Comparison of ENCODE assay signal across 36 cellular contexts in the genomic region with DNA sequence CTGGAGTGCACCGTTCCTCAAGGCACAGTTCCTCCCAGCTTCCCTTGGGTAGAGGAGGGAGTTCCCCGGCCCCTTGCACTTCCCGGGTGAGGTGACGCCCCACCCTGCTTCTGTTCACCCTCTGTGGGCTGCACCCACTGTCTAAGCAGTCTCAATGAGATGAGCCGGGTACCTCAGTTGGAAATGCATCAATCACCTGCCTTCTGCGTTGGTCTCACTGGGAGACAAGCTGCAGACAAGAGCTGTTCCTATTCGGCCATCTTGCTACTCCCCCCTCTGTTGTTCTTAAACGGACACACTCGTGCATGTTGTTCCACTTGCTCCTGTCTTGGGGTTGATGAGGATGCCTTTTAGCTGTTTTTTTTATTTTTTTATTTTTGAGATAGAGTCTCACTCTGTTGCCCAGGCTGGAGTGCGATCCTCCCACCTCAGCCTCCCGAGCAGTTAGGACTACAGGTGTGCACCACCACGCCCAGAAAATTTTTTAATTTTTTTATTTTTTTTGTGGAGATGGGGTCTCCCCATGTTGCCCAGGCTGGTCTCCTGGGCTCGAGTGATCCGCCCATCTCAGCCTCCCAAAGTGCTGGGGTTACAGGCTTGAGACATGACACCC.
"Had no signal": no experiment of that assay in that cellular context is flagged by ENCODE, and none has a peak within 500 bp of the region (broad histone marks: within the 10 kb centered on the region; RNA-seq: fewer than 3 reads in every experiment).

No MANE protein-coding gene starts in this region.

- ATAC-seq: activated CD4-positive, alpha-beta T cell treated with anti-CD3 and anti-CD28 coated beads for 36 hours; activated CD4-positive, CD25-positive, alpha-beta regulatory T cell treated with anti-CD3 and anti-CD28 coated beads, Interleukin-2, amount 50 U/mL, for 24 hours; activated CD8-positive, alpha-beta memory T cell treated with anti-CD3 and anti-CD28 coated beads, Interleukin-2, amount 10 ng/mL, durations not matched to agents 7 days and 5 days; activated CD8-positive, alpha-beta T cell treated with anti-CD3 and anti-CD28 coated beads, Interleukin-2, amount 10 ng/mL, durations not matched to agents 7 days and 5 days; activated naive CD4-positive, alpha-beta T cell treated with anti-CD3 and anti-CD28 coated beads, Interleukin-2, amount 50 U/mL, for 72 hours; activated T-cell treated with anti-CD3 and anti-CD28 coated beads, Interleukin-2, amount 50 U/mL, for 4 hours; activated T-cell treated with anti-CD3 and anti-CD28 coated beads, Interleukin-2, amount 50 U/mL, for 72 hours; activated T-helper 17 cell treated with anti-CD3 and anti-CD28 coated beads, Interleukin-2, amount 50 U/mL, for 72 hours; body of pancreas had no signal

- H3K27me3 ChIP-seq: adrenal gland, body of pancreas, brain microvascular endothelial cell, breast epithelium had no signal

- H3K4me3 Mint-ChIP-seq: activated CD4-positive, alpha-beta memory T cell treated with anti-CD3 and anti-CD28 coated beads, Interleukin-2, amount 10 ng/mL, durations not matched to agents 7 days and 5 days; activated CD4-positive, alpha-beta T cell treated with anti-CD3 and anti-CD28 coated beads for 36 hours; activated CD4-positive, alpha-beta T cell treated with anti-CD3 and anti-CD28 coated beads, Interleukin-2, amount 10 ng/mL, durations not matched to agents 7 days and 5 days; activated CD8-positive, alpha-beta memory T cell treated with anti-CD3 and anti-CD28 coated beads, Interleukin-2, amount 10 ng/mL, durations not matched to agents 7 days and 5 days; activated CD8-positive, alpha-beta T cell treated with anti-CD3 and anti-CD28 coated beads, Interleukin-2, amount 10 ng/mL, durations not matched to agents 7 days and 5 days; activated naive CD8-positive, alpha-beta T cell treated with anti-CD3 and anti-CD28 coated beads for 36 hours; activated T-cell treated with anti-CD3 and anti-CD28 coated beads, Interleukin-2, amount 50 U/mL, for 4 hours; activated T-cell treated with anti-CD3 and anti-CD28 coated beads, Interleukin-2, amount 50 U/mL, for 72 hours; activated T-helper 1 cell treated with anti-CD3 and anti-CD28 coated beads, Interleukin-12 subunit alpha, Interleukin-12 subunit beta, Interleukin-2, Interleukin-4 antibody, amounts not matched to agents 30 ng/mL and 10 ng/mL and 1 ng/mL, durations not matched to agents 14 hours and 24 hours and 36 hours; activated T-helper 17 cell treated with anti-CD3 and anti-CD28 coated beads, Interleukin-2, amount 50 U/mL, for 72 hours; T-helper 1 cell treated with Interleukin-12 subunit alpha and Interleukin-12 subunit beta and Interleukin-4 antibody, amounts not matched to agents 30 μg/mL and 1 μg/mL, for 36 hours; T-helper 2 cell treated with Interferon-gamma antibody and Interleukin-4, amounts not matched to agents 5 μg/mL and 100 μg/mL, for 36 hours had no signal

- H3K4me3 ChIP-seq: adrenal gland, body of pancreas, breast epithelium had no signal

- H3K9me3 Mint-ChIP-seq: activated T-helper 17 cell treated with anti-CD3 and anti-CD28 coated beads, Interleukin-2, amount 50 U/mL, for 72 hours had no signal

- H3K9me3 ChIP-seq: adrenal gland, body of pancreas, breast epithelium had no signal

- H3K36me3 ChIP-seq: adrenal gland, brain microvascular endothelial cell, breast epithelium had no signal

- DNase-seq: activated CD4-positive, alpha-beta memory T cell treated with anti-CD3 and anti-CD28 coated beads, Interleukin-2, amount 10 ng/mL, durations not matched to agents 7 days and 5 days; activated CD4-positive, alpha-beta T cell treated with anti-CD3 and anti-CD28 coated beads for 1 hour; activated CD4-positive, alpha-beta T cell treated with anti-CD3 and anti-CD28 coated beads for 36 hours; activated CD4-positive, alpha-beta T cell treated with anti-CD3 and anti-CD28 coated beads for 48 hours; activated CD4-positive, alpha-beta T cell treated with anti-CD3 and anti-CD28 coated beads, Interleukin-2, amount 10 ng/mL, durations not matched to agents 7 days and 5 days; activated CD4-positive, alpha-beta T cell treated with anti-CD3 and anti-CD28 coated beads, Interleukin-2, amount 50 U/mL, for 48 hours; activated CD4-positive, CD25-positive, alpha-beta regulatory T cell; activated CD8-positive, alpha-beta memory T cell treated with anti-CD3 and anti-CD28 coated beads for 24 hours; activated CD8-positive, alpha-beta memory T cell treated with anti-CD3 and anti-CD28 coated beads, Interleukin-2, amount 10 ng/mL, durations not matched to agents 7 days and 5 days; activated CD8-positive, alpha-beta memory T cell treated with anti-CD3 and anti-CD28 coated beads, Interleukin-2, amount 50 U/mL, for 48 hours; activated CD8-positive, alpha-beta T cell treated with anti-CD3 and anti-CD28 coated beads, Interleukin-2, amount 10 ng/mL, durations not matched to agents 7 days and 5 days; activated effector memory CD4-positive, alpha-beta T cell treated with anti-CD3 and anti-CD28 coated beads, Interleukin-2, amount 50 U/mL, for 16 hours; activated gamma-delta T cell treated with Interleukin-2 at 50 U/mL for 16 hours; activated naive CD4-positive, alpha-beta T cell; activated naive CD4-positive, alpha-beta T cell treated with anti-CD3 and anti-CD28 coated beads, Interleukin-2, amount 50 U/mL, for 16 hours; activated naive CD8-positive, alpha-beta T cell treated with anti-CD3 and anti-CD28 coated beads for 36 hours; activated T-cell treated with anti-CD3 and anti-CD28 coated beads, Interleukin-2, amount 50 U/mL, for 1 hour; activated T-cell treated with anti-CD3 and anti-CD28 coated beads, Interleukin-2, amount 50 U/mL, for 4 hours; activated T-cell treated with anti-CD3 and anti-CD28 coated beads, Interleukin-2, amount 50 U/mL, for 72 hours; amniotic stem cell; aorta; body of pancreas; brain microvascular endothelial cell; central memory CD4-positive, alpha-beta T cell; T-helper 1 cell; T-helper 2 cell; T-helper 9 cell had no signal

- H3K36me3 Mint-ChIP-seq: activated naive CD8-positive, alpha-beta T cell treated with anti-CD3 and anti-CD28 coated beads for 36 hours had no signal

- H3K27ac Mint-ChIP-seq: activated CD4-positive, alpha-beta memory T cell treated with anti-CD3 and anti-CD28 coated beads, Interleukin-2, amount 10 ng/mL, durations not matched to agents 7 days and 5 days; activated CD4-positive, alpha-beta T cell treated with anti-CD3 and anti-CD28 coated beads for 36 hours; activated CD4-positive, alpha-beta T cell treated with anti-CD3 and anti-CD28 coated beads, Interleukin-2, amount 10 ng/mL, durations not matched to agents 7 days and 5 days; activated CD8-positive, alpha-beta memory T cell treated with anti-CD3 and anti-CD28 coated beads, Interleukin-2, amount 10 ng/mL, durations not matched to agents 7 days and 5 days; activated CD8-positive, alpha-beta T cell treated with anti-CD3 and anti-CD28 coated beads, Interleukin-2, amount 10 ng/mL, durations not matched to agents 7 days and 5 days; activated naive CD4-positive, alpha-beta T cell treated with anti-CD3 and anti-CD28 coated beads, Interleukin-2, amount 50 U/mL, for 72 hours; activated naive CD8-positive, alpha-beta T cell treated with anti-CD3 and anti-CD28 coated beads for 36 hours; activated T-cell treated with anti-CD3 and anti-CD28 coated beads, Interleukin-2, amount 50 U/mL, for 72 hours; activated T-helper 1 cell treated with anti-CD3 and anti-CD28 coated beads, Interleukin-12 subunit alpha, Interleukin-12 subunit beta, Interleukin-2, Interleukin-4 antibody, amounts not matched to agents 30 ng/mL and 10 ng/mL and 1 ng/mL, durations not matched to agents 14 hours and 24 hours and 36 hours; activated T-helper 17 cell treated with anti-CD3 and anti-CD28 coated beads, Interleukin-2, amount 50 U/mL, for 72 hours; T-helper 1 cell treated with Interleukin-12 subunit alpha and Interleukin-12 subunit beta and Interleukin-4 antibody, amounts not matched to agents 30 μg/mL and 1 μg/mL, for 36 hours; T-helper 2 cell treated with Interferon-gamma antibody and Interleukin-4, amounts not matched to agents 5 μg/mL and 100 μg/mL, for 36 hours had no signal

- H3K27ac ChIP-seq: adrenal gland, body of pancreas, brain microvascular endothelial cell, breast epithelium, VCaP had no signal

- H3K27me3 Mint-ChIP-seq: activated CD4-positive, alpha-beta T cell treated with anti-CD3 and anti-CD28 coated beads for 36 hours; activated CD4-positive, alpha-beta T cell treated with anti-CD3 and anti-CD28 coated beads, Interleukin-2, amount 10 ng/mL, durations not matched to agents 7 days and 5 days; activated CD8-positive, alpha-beta memory T cell treated with anti-CD3 and anti-CD28 coated beads, Interleukin-2, amount 10 ng/mL, durations not matched to agents 7 days and 5 days; activated T-helper 17 cell treated with anti-CD3 and anti-CD28 coated beads, Interleukin-2, amount 50 U/mL, for 72 hours had no signal
